17 cellular contexts compared by ENCODE assay signal in the genomic region with DNA sequence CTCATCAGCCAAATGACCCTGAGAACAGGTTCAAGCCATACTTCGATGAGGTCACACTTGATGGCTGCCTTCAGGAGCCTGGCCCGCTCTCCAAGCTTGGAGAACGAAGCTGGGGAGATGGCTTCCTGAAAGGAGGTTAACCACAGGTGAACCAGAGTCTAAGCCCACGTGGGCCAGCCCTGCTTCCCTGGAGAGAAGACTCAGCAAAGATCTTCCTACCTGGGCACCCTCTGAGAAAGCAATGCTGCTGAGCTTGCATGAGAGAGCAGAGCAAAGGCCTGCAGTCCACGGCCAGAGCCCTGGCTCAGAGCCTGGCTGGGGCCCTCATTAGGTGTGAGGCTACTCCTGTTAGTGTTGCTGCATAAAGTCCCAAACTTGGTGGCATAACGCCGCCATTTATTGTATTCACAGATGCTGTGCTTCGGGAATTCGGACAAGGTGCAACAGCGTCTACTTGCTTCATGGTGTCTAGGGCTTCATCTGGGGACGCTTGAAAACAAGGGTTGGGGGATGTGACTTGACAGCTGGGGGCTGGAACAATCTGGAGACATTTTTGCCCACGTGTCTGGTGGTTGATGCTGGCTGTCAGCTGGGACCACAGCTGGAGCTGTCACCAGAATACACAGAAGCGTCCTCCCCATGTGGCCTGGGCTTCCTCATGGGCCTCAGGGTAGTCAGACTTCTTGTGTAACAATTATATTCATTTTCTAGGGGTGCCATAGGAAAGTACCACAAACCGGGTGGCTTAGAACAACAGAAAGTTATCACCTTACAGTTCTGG.
A peak's percentile ranks its signal among the peaks of the same experiment; 100 is the strongest.
DNase-seq lines count a peak whose midpoint lies in the region; ATAC-seq and TF ChIP-seq lines count a peak whose summit lies in the region.
"Had no signal": no experiment of that assay in that cellular context is flagged by ENCODE, and none has a peak within 500 bp of the region (broad histone marks: within the 10 kb centered on the region; RNA-seq: fewer than 3 reads in every experiment).

No MANE protein-coding gene starts in this region.

- DNase-seq in activated CD8-positive, alpha-beta memory T cell treated with anti-CD3 and anti-CD28 coated beads, Interleukin-2, amount 50 U/mL, for 48 hours, result peak; percentile 46
- no peak for DNase-seq in activated CD8-positive, alpha-beta memory T cell treated with anti-CD3 and anti-CD28 coated beads, Interleukin-2, amount 50 U/mL, for 4 hours
- DNase-seq in stomach, result no peak
- no peak for DNase-seq in MM.1S
- no peak for DNase-seq in mucosa of descending colon
- no peak for DNase-seq in NCI-H1417 (lab: John Stamatoyannopoulos, UW)
- DNase-seq: activated CD4-positive, alpha-beta T cell treated with anti-CD3 and anti-CD28 coated beads for 1 hour; activated T-cell treated with anti-CD3 and anti-CD28 coated beads, Interleukin-2, amount 50 U/mL, for 72 hours; Calu3; hypothalamus; naive B cell; NCI-H1436 treated with DMSO at 0.1 percent for 48 hours; NCI-H524 treated with DMSO at 0.1 percent for 48 hours; stimulated activated CD4-positive, alpha-beta T cell treated with anti-CD3 and anti-CD28 coated beads, Interleukin-4, amount 100 ng/mL, for 4 hours had no signal

- intact Hi-C loops in stomach (cut with DNase I; ENCODE audit: low total_unique reads) (no loop called here), mucosa of descending colon (cut with DNase I, micrococcal nuclease) (no loop called here)

- no peaks in the 10 kb centered on the region for H3F3A ChIP-seq in Loucy (ENCODE audit: low read depth)
- H3F3A ChIP-seq in MM.1S (ENCODE audit: insufficient read depth, low read length), result no peaks in the 10 kb centered on the region

- H4K20me1 ChIP-seq in Loucy (ENCODE audit: insufficient read depth, low read length, poor library complexity, severe bottlenecking) (no peaks in the 10 kb centered on the region), MM.1S (ENCODE audit: insufficient read depth, low read length) (no peaks in the 10 kb centered on the region)

- H3K27ac ChIP-seq in esophagus (ENCODE audit: low read depth in 2 of 2, low read length in 1 of 2), result peak overlapping the region; percentile 12 to 50
- peak overlapping the region in 3 of 5 donors; percentile 75 to 87 (median 83) for H3K27ac ChIP-seq in stomach
- H3K27ac ChIP-seq in MM.1S (ENCODE audit: low read length), result no peak overlapping the region

- WGBS in esophagus, 2 donors, result 91 to 92% methylated on average over 14 of the region's 14 CpGs
- 84 to 94% (median 91%) methylated on average over 10 to 14 of the region's 14 CpGs for WGBS in stomach, 5 donors

- TF ChIP-seq EP300 in stomach (IDR thresholded peaks at IDR 0.05), result no peak

- no peaks in the 10 kb centered on the region for H3K9me2 ChIP-seq in Loucy (replicated peaks; ENCODE audit: low read depth, low read length)
- H3K9me2 ChIP-seq in MM.1S (replicated peaks; ENCODE audit: insufficient read depth, low read length), result no peaks in the 10 kb centered on the region

- H3K4me2 ChIP-seq in Loucy (ENCODE audit: low read depth, low read length, poor library complexity, severe bottlenecking) (peak overlapping the region; percentile 53), MM.1S (ENCODE audit: low read depth, low read length) (no peak overlapping the region)

- no peaks in the 10 kb centered on the region for H3K9me3 ChIP-seq in Loucy (ENCODE audit: insufficient read depth, low read depth, low read length)
- H3K9me3 ChIP-seq in esophagus (ENCODE audit: control insufficient read depth in 2 of 2, insufficient read depth in 1 of 2, low read depth in 1 of 2, low read length in 1 of 2), result no peaks in the 10 kb centered on the region
- H3K9me3 ChIP-seq in stomach, result no peaks in the 10 kb centered on the region
- H3K9me3 ChIP-seq in MM.1S (replicated peaks; ENCODE audit: insufficient read depth, low read length), result no peaks in the 10 kb centered on the region
- no peaks in the 10 kb centered on the region for H3K9me3 ChIP-seq in mucosa of descending colon

- peak overlapping the region; percentile 48 for H3K9ac ChIP-seq in Loucy (ENCODE audit: low read depth, low read length, poor library complexity, severe bottlenecking)
- H3K9ac ChIP-seq in MM.1S (ENCODE audit: low read length), result no peak overlapping the region

- H2AFZ ChIP-seq in Loucy (ENCODE audit: low read length), result peak overlapping the region; percentile 25; the same call in 1 of the 2 replicates
- no peak overlapping the region for H2AFZ ChIP-seq in MM.1S (ENCODE audit: low read length)

- H3K4me1 ChIP-seq in Loucy (ENCODE audit: insufficient read depth, low read length, poor library complexity, severe bottlenecking) (peaks cover 25% of the 10 kb centered on the region), esophagus (ENCODE audit: control insufficient read depth in 2 of 2, insufficient read depth in 2 of 2, low read length in 1 of 2) (peaks cover 5 to 11% of the 10 kb centered on the region in 2 donors), stomach (peaks cover 20 to 51% (median 36%) of the 10 kb centered on the region in 4 donors), MM.1S (ENCODE audit: low read length) (no peaks in the 10 kb centered on the region), mucosa of descending colon (ENCODE audit: low read depth) (peaks cover 9% of the 10 kb centered on the region)

- no peak for TF ChIP-seq POLR2A in stomach (IDR thresholded peaks at IDR 0.05)

- H3K79me2 ChIP-seq in Loucy (ENCODE audit: insufficient read depth, low read length), result no peaks in the 10 kb centered on the region
- H3K79me2 ChIP-seq in MM.1S (ENCODE audit: low read length), result no peaks in the 10 kb centered on the region

- H3K36me3 ChIP-seq in Loucy (ENCODE audit: insufficient read depth, low read length), result no peaks in the 10 kb centered on the region
- no peaks in the 10 kb centered on the region for H3K36me3 ChIP-seq in esophagus (ENCODE audit: control insufficient read depth in 2 of 2, insufficient read depth in 2 of 2, low read length in 1 of 2)
- no peaks in the 10 kb centered on the region for H3K36me3 ChIP-seq in stomach
- no peaks in the 10 kb centered on the region for H3K36me3 ChIP-seq in MM.1S (replicated peaks; ENCODE audit: insufficient read depth, low read length)
- H3K36me3 ChIP-seq in mucosa of descending colon (ENCODE audit: low read depth), result no peaks in the 10 kb centered on the region

- ATAC-seq in mucosa of descending colon, result no peak
- ATAC-seq: activated T-cell treated with anti-CD3 and anti-CD28 coated beads, Interleukin-2, amount 50 U/mL, for 72 hours; esophagus mucosa had no signal

- H3K4me3 ChIP-seq in Loucy (ENCODE audit: low read length, poor library complexity, severe bottlenecking) (no peak overlapping the region), esophagus (ENCODE audit: low read depth in 1 of 2, low read length in 2 of 2) (no peak overlapping the region), stomach (no peak overlapping the region), MM.1S (ENCODE audit: low read length) (no peak overlapping the region), mucosa of descending colon (no peak overlapping the region)

- no peaks in the 10 kb centered on the region for H3K27me3 ChIP-seq in Loucy (ENCODE audit: insufficient read depth, low read length, poor library complexity, severe bottlenecking)
- H3K27me3 ChIP-seq in esophagus (ENCODE audit: control insufficient read depth in 1 of 2, insufficient read depth in 2 of 2, low read length in 2 of 2), result no peaks in the 10 kb centered on the region
- H3K27me3 ChIP-seq in stomach, result no peaks in the 10 kb centered on the region
- H3K27me3 ChIP-seq in MM.1S (replicated peaks; ENCODE audit: insufficient read depth, low read length), result no peaks in the 10 kb centered on the region

- TF ChIP-seq CTCF in Loucy (conservative IDR thresholded peaks at IDR 0.05; ENCODE audit: low read length), result no peak
- TF ChIP-seq CTCF in stomach (IDR thresholded peaks at IDR 0.05), result no peak
- TF ChIP-seq CTCF in MM.1S (IDR thresholded peaks at IDR 0.05; ENCODE audit: low read length), result no peak
- TF ChIP-seq CTCF in mucosa of descending colon (IDR thresholded peaks at IDR 0.05), result no peak
